In genomic region chr11:459511-460220, GRCh38 we compare ENCODE assay signal across 2 cellular contexts.
TF ChIP-seq lines count a peak whose summit lies in the region.

No MANE protein-coding gene starts in this region.

TF ChIP-seq in H1, 55 proteins besides CTCF, POLR2A, EP300 and RAD21:
- TF ChIP-seq SIN3A (conservative IDR thresholded peaks at IDR 0.05 in 1 of 2, IDR thresholded peaks at IDR 0.05 in 1 of 2; ENCODE audit: low read depth in 1 of 2, low read length in 2 of 2) = no peak
- TF ChIP-seq GABPA (IDR thresholded peaks at IDR 0.05; ENCODE audit: borderline replicate concordance, insufficient read depth, low read length) = no peak
- TF ChIP-seq MAX (IDR thresholded peaks at IDR 0.05) = no peak

TF ChIP-seq in SK-N-SH, 30 proteins besides CTCF, POLR2A, EP300 and RAD21:
- TF ChIP-seq REST (IDR thresholded peaks at IDR 0.05; ENCODE audit: low read depth, low read length) (no peak), RXRA (IDR thresholded peaks at IDR 0.05; ENCODE audit: borderline replicate concordance, low read depth) (no peak), MXI1 (IDR thresholded peaks at IDR 0.05; ENCODE audit: low read depth, low read length) (no peak), MEF2A (IDR thresholded peaks at IDR 0.05; ENCODE audit: borderline replicate concordance, low read depth) (no peak), NFIC (IDR thresholded peaks at IDR 0.05; ENCODE audit: borderline replicate concordance) (no peak), RFX5 (IDR thresholded peaks at IDR 0.05; ENCODE audit: low read length) (no peak), FOXM1 (IDR thresholded peaks at IDR 0.05; ENCODE audit: low read depth) (no peak), POLR2AphosphoS5 (IDR thresholded peaks at IDR 0.05; ENCODE audit: low read depth, low read length) (no peak), FOSL2 (IDR thresholded peaks at IDR 0.05; ENCODE audit: borderline replicate concordance, low read depth) (no peak), IRF3 (IDR thresholded peaks at IDR 0.05; ENCODE audit: low read depth, low read length) (no peak), MAX (IDR thresholded peaks at IDR 0.05; ENCODE audit: low read depth) (no peak), FOXJ3 (CRISPR knock-in tag; IDR thresholded peaks at IDR 0.05) (no peak), ZBTB33 (IDR thresholded peaks at IDR 0.05; ENCODE audit: borderline replicate concordance, low read depth) (no peak), ELF1 (IDR thresholded peaks at IDR 0.05) (no peak), GATA2 (CRISPR knock-in tag; IDR thresholded peaks at IDR 0.05) (no peak)
